Comparison of ENCODE assay signal across 14 cellular contexts in genomic region chr6:68313911-68314310, GRCh38.
DNase-seq lines count a peak whose midpoint lies in the region; ATAC-seq and TF ChIP-seq lines count a peak whose summit lies in the region.
"Had no signal": no experiment of that assay in that cellular context is flagged by ENCODE, and none has a peak within 500 bp of the region (broad histone marks: within the 10 kb centered on the region; RNA-seq: fewer than 3 reads in every experiment).

No MANE protein-coding gene starts in this region.

- no peaks in the 10 kb centered on the region for H3K9me3 ChIP-seq in BE2C
- no peaks in the 10 kb centered on the region for H3K9me3 ChIP-seq in H9 (ENCODE audit: control insufficient read depth, low read depth, low read length)
- no peaks in the 10 kb centered on the region for H3K9me3 ChIP-seq in left ventricle myocardium inferior (replicated peaks)
- H3K9me3 ChIP-seq: ascending aorta, esophagus squamous epithelium, ovary had no signal

- no peak overlapping the region for H3K4me3 ChIP-seq in BE2C (ENCODE audit: low read depth, low read length)
- H3K4me3 ChIP-seq in fibroblast of the aortic adventitia (ENCODE audit: low read depth, low read length) = no peak overlapping the region
- H3K4me3 ChIP-seq in left ventricle myocardium inferior = no peak overlapping the region
- H3K4me3 ChIP-seq: ascending aorta, esophagus squamous epithelium, ovary had no signal

- H3K27ac ChIP-seq in H9 (ENCODE audit: insufficient read length, low read depth, low read length) (no peak overlapping the region), left ventricle myocardium inferior (replicated peaks) (no peak overlapping the region)
- H3K27ac ChIP-seq: ascending aorta, esophagus squamous epithelium, ovary had no signal

- H2BK15ac ChIP-seq in H9 (ENCODE audit: low read depth, low read length) = no peak overlapping the region

- no peak overlapping the region for H4K91ac ChIP-seq in H9 (ENCODE audit: insufficient read length, low read depth, low read length)

- H2BK120ac ChIP-seq in H9 (ENCODE audit: low read depth, low read length, poor library complexity, severe bottlenecking) = no peak overlapping the region

- no peak overlapping the region for H3K14ac ChIP-seq in H9 (ENCODE audit: insufficient read depth, low read length)

- H2AK5ac ChIP-seq in H9 (ENCODE audit: insufficient read length, low read length) = no peak overlapping the region

- no peaks in the 10 kb centered on the region for H3K36me3 Mint-ChIP-seq in H9 (ENCODE audit: insufficient read depth in 1 of 3, low read depth in 3 of 3)

- H4K8ac ChIP-seq in H9 (replicated peaks; ENCODE audit: insufficient read length, low read depth, low read length) = no peak overlapping the region

- CTCF ChIA-PET in HEK293T (lab: Yijun Ruan, JAX) = no interaction called here

- POLR2A ChIA-PET in HEK293T (lab: Yijun Ruan, JAX) = no interaction called here

- H3K4me3 Mint-ChIP-seq in H9 = no peak overlapping the region
- H3K4me3 Mint-ChIP-seq: T-helper 1 cell treated with Interleukin-12 subunit alpha and Interleukin-12 subunit beta and Interleukin-4 antibody, amounts not matched to agents 30 μg/mL and 1 μg/mL, for 36 hours had no signal

- H3K27me3 ChIP-seq in BE2C (no peaks in the 10 kb centered on the region), H9 (ENCODE audit: insufficient read depth, low read length) (no peaks in the 10 kb centered on the region), left ventricle myocardium inferior (ENCODE audit: low read depth) (no peaks in the 10 kb centered on the region)
- H3K27me3 ChIP-seq: ascending aorta, esophagus squamous epithelium, ovary had no signal

- H3K79me1 ChIP-seq in H9 (ENCODE audit: insufficient read depth, low read depth, low read length, poor library complexity, severe bottlenecking) = no peaks in the 10 kb centered on the region

- no CpG with 5 or more reads among the region's 1 CpG for WGBS in H9 (ENCODE audit: extremely low coverage, insufficient read length, low lambda C conversion rate)

- H3K4ac ChIP-seq in H9 (ENCODE audit: low read depth, low read length) = no peak overlapping the region

- H3K23me2 ChIP-seq in H9 (ENCODE audit: insufficient read length, low read depth, low read length, poor library complexity, severe bottlenecking) = no peaks in the 10 kb centered on the region

- no peak overlapping the region for H3K27ac Mint-ChIP-seq in H9
- H3K27ac Mint-ChIP-seq: T-helper 1 cell treated with Interleukin-12 subunit alpha and Interleukin-12 subunit beta and Interleukin-4 antibody, amounts not matched to agents 30 μg/mL and 1 μg/mL, for 36 hours had no signal

- H2BK20ac ChIP-seq in H9 (ENCODE audit: low read depth, low read length, poor library complexity, severe bottlenecking) = no peak overlapping the region

- H3K79me2 ChIP-seq in H9 (ENCODE audit: insufficient read depth, low read length) = no peaks in the 10 kb centered on the region

- H3K9ac ChIP-seq in H9 (ENCODE audit: extremely low read depth, insufficient read length, low read length) = no peak overlapping the region

- H3K18ac ChIP-seq in H9 (ENCODE audit: insufficient read length, low read depth, low read length) = no peak overlapping the region

- DNase-seq in BE2C (no peak), H9 (no peak), SK-MEL-5 (ENCODE audit: low read depth, low spot score) (peak; percentile 56), fibroblast of the aortic adventitia (ENCODE audit: low read depth) (peak; percentile 44), NCI-H226 (no peak), HEK293T (ENCODE audit: extremely low spot score) (no peak), left ventricle myocardium inferior (no peak)
- DNase-seq: esophagus squamous epithelium, KG1, NCI-H510A treated with DMSO at 0.1 percent for 48 hours, ovary had no signal

- peak; percentile 71 for TF ChIP-seq CTCF in BE2C (IDR thresholded peaks at IDR 0.05; ENCODE audit: low read depth, low read length)
- peak; percentile 59; the same call in 2 of the 3 replicates for TF ChIP-seq CTCF in H9 (conservative IDR thresholded peaks at IDR 0.05)
- TF ChIP-seq CTCF in fibroblast of the aortic adventitia (IDR thresholded peaks at IDR 0.05; ENCODE audit: insufficient read depth, low read length) = peak; percentile 46
- TF ChIP-seq CTCF in left ventricle myocardium inferior (IDR thresholded peaks at IDR 0.05; ENCODE audit: borderline replicate concordance) = no peak

- no peak overlapping the region for H3T11ph ChIP-seq in H9 (ENCODE audit: low read length)

- H3K4me1 Mint-ChIP-seq in H9 = no peaks in the 10 kb centered on the region

- in situ Hi-C loops in SK-MEL-5 (cut with HindIII; ENCODE audit: low pct_unique_long_range_greater_than_20kb, low sequenced_read_pairs) = no loop called here

- intact Hi-C loops in left ventricle myocardium inferior (cut with micrococcal nuclease) = no loop called here

- no peak overlapping the region for H2BK12ac ChIP-seq in H9 (ENCODE audit: insufficient read length, low read depth, low read length)

- no peak overlapping the region for H3K4me2 ChIP-seq in H9 (ENCODE audit: insufficient read depth, insufficient read length, low read length)

- H3K9me3 Mint-ChIP-seq in H9 = no peaks in the 10 kb centered on the region
- H3K9me3 Mint-ChIP-seq: T-helper 1 cell treated with Interleukin-12 subunit alpha and Interleukin-12 subunit beta and Interleukin-4 antibody, amounts not matched to agents 30 μg/mL and 1 μg/mL, for 36 hours had no signal

- no peak overlapping the region for H3K56ac ChIP-seq in H9 (ENCODE audit: insufficient read length, low read depth, low read length)

- H2BK5ac ChIP-seq in H9 (ENCODE audit: insufficient read length, low read length) = no peak overlapping the region

- H4K5ac ChIP-seq in H9 (ENCODE audit: insufficient read length, low read depth, low read length) = no peak overlapping the region

- no peaks in the 10 kb centered on the region for H3K36me3 ChIP-seq in BE2C
- H3K36me3 ChIP-seq in left ventricle myocardium inferior = no peaks in the 10 kb centered on the region
- H3K36me3 ChIP-seq: ascending aorta, esophagus squamous epithelium, ovary had no signal

- no peaks in the 10 kb centered on the region for H3K27me3 Mint-ChIP-seq in H9 (ENCODE audit: low read depth)

- ATAC-seq in GM18498 (IDR thresholded peaks at IDR 0.05; ENCODE audit: unreplicated experiment) = no peak

- H3K23ac ChIP-seq in H9 (ENCODE audit: insufficient read length, low read depth, low read length) = no peak overlapping the region

- H2AFZ ChIP-seq in H9 (ENCODE audit: low read length) = no peak overlapping the region

- H4K20me1 ChIP-seq in H9 (ENCODE audit: control insufficient read depth, insufficient read depth, insufficient read length) = no peaks in the 10 kb centered on the region

- H3K4me1 ChIP-seq in BE2C (no peaks in the 10 kb centered on the region), H9 (ENCODE audit: insufficient read depth, low read length) (no peaks in the 10 kb centered on the region), left ventricle myocardium inferior (no peaks in the 10 kb centered on the region)
- H3K4me1 ChIP-seq: ascending aorta, esophagus squamous epithelium had no signal

TF ChIP-seq in HEK293T, 16 proteins besides CTCF, POLR2A, EP300 and RAD21:
- no peak for TF ChIP-seq ARNT (IDR thresholded peaks at IDR 0.05)

Comparison
In these comparisons a context has a peak if more than half of its experiments do, and no peak if none do; other contexts are left out.
1. DNase-seq: peak in SK-MEL-5 (single experiment) and fibroblast of the aortic adventitia (single experiment); none in BE2C (single experiment), H9 (single experiment), NCI-H226 (single experiment), HEK293T (single experiment) and left ventricle myocardium inferior (single experiment).